8 cellular contexts compared by ENCODE assay signal in the genomic region with DNA sequence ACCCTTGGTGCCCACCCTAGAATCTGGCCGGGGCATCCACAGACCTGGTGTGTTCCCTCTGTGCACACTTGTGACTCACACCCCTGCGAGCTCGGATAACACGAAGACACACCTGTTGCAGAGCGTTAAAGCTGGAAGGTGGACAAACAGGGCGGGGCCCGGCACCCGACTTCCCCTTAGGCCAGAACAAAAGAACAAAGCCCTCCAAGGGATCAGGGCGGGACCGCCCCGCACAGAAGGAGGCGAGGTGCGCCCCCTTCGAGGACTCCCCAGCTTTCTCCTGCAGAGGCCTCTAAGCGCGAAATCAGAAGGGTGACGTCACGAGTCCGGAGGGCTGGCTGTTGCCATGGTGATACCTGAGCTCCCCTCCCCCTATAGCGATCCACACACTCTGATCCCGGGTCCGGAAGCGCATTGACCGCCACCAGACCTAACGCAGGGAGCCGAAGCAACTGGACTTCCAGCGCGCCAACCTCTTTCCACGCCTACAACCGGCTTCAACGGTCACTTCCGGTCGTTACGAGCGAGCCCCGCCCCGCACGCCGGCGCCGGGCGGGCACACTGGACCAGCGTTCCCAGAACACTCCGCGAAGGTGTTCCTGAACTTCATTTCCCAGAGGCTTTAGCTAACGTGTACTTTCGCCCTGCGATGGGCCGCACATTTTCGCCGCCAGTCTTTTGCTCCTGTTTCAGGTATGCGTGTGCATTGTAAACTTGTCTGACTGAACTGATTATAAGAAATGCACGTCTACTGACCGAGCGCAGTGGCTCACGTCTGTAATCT. TPM values are rescaled to one million over a fixed set of nuclear protein-coding genes. Genes with fewer than 3 reads are reported as not detected.
DNase-seq lines count a peak whose midpoint lies in the region; ATAC-seq and TF ChIP-seq lines count a peak whose summit lies in the region.

A gene (minus strand): TSS at position 489 of the 784 bp plus-strand sequence. CDS start 811 bp downstream, outside the sequence.

- H3K9me3 Mint-ChIP-seq in activated naive CD8-positive, alpha-beta T cell treated with anti-CD3 and anti-CD28 coated beads for 36 hours = peaks cover 5% of the 10 kb centered on the region
- H3K9me3 Mint-ChIP-seq in osteocyte (ENCODE audit: unreplicated experiment) = no peaks in the 10 kb centered on the region

- peak within 1 kb of the TSS; percentile 67 to 96 (median 95) for H3K27ac ChIP-seq in thyroid gland

- no peak for TF ChIP-seq CTCF in osteocyte (IDR thresholded peaks at IDR 0.05)
- TF ChIP-seq CTCF in thyroid gland (IDR thresholded peaks at IDR 0.05) = peak in 4 of 6 experiments; percentile 6 to 26 (median 18)

- TF ChIP-seq POLR2A in GM10847 (IDR thresholded peaks at IDR 0.05; ENCODE audit: extremely low read depth, insufficient read length) = peak; percentile 69
- TF ChIP-seq POLR2A in thyroid gland (IDR thresholded peaks at IDR 0.05) = peak; percentile 36 to 92

- no peaks in the 10 kb centered on the region for H3K36me3 ChIP-seq in thyroid gland

- peaks cover 37% of the 10 kb centered on the region for H3K36me3 Mint-ChIP-seq in activated naive CD8-positive, alpha-beta T cell treated with anti-CD3 and anti-CD28 coated beads for 36 hours
- H3K36me3 Mint-ChIP-seq in osteocyte (ENCODE audit: unreplicated experiment) = peaks cover 23% of the 10 kb centered on the region

- no peaks in the 10 kb centered on the region for H3K27me3 Mint-ChIP-seq in activated naive CD8-positive, alpha-beta T cell treated with anti-CD3 and anti-CD28 coated beads for 36 hours
- no peaks in the 10 kb centered on the region for H3K27me3 Mint-ChIP-seq in osteocyte (ENCODE audit: unreplicated experiment)

- peak within 1 kb of the TSS; percentile 92 for H3K4me3 Mint-ChIP-seq in activated naive CD8-positive, alpha-beta T cell treated with anti-CD3 and anti-CD28 coated beads for 36 hours
- H3K4me3 Mint-ChIP-seq in osteocyte (ENCODE audit: unreplicated experiment) = peak within 1 kb of the TSS; percentile 99

- peak within 1 kb of the TSS; percentile 43 to 92 (median 63) for H3K4me3 ChIP-seq in thyroid gland (replicated peaks in 1 of 3)

- no peaks in the 10 kb centered on the region for H3K9me3 ChIP-seq in thyroid gland

- H3K4me1 Mint-ChIP-seq in activated naive CD8-positive, alpha-beta T cell treated with anti-CD3 and anti-CD28 coated beads for 36 hours = peaks cover 40% of the 10 kb centered on the region
- H3K4me1 Mint-ChIP-seq in osteocyte (ENCODE audit: unreplicated experiment) = peaks cover 42% of the 10 kb centered on the region

- intact Hi-C loops in head of caudate nucleus (cut with DNase I) = no loop called here
- intact Hi-C loops in thyroid gland (cut with DNase I) = no loop called here

- 0% methylated on average over 39 to 47 of the region's 56 CpGs for WGBS in thyroid gland, 2 donors

- ATAC-seq in HG02623 (IDR thresholded peaks at IDR 0.05; ENCODE audit: unreplicated experiment) = peak; percentile 88

- H3K27me3 ChIP-seq in thyroid gland = no peaks in the 10 kb centered on the region

- peaks cover 12 to 18% of the 10 kb centered on the region in 2 donors for H3K4me1 ChIP-seq in thyroid gland

- peak; percentile 98 for DNase-seq in NCI-H1105 (lab: John Stamatoyannopoulos, UW)
- DNase-seq in SKM-1 treated with dmso at 0.1 percent for 144 hours (lab: John Stamatoyannopoulos, UW; ENCODE audit: unreplicated experiment) = peak; percentile 95
- peak; percentile 86 for DNase-seq in activated naive CD8-positive, alpha-beta T cell treated with anti-CD3 and anti-CD28 coated beads for 36 hours
- DNase-seq in head of caudate nucleus = peak; percentile 86 to 97 (median 93)
- peak; percentile 98 for DNase-seq in osteocyte (ENCODE audit: extremely low spot score, unreplicated experiment)
- DNase-seq in thyroid gland = peak; percentile 98

- peak within 1 kb of the TSS; percentile 97 for H3K27ac Mint-ChIP-seq in activated naive CD8-positive, alpha-beta T cell treated with anti-CD3 and anti-CD28 coated beads for 36 hours
- H3K27ac Mint-ChIP-seq in osteocyte (ENCODE audit: unreplicated experiment) = peak within 1 kb of the TSS; percentile 91

RNA-seq across cellular contexts. Expression of the gene that starts here (rescaled TPM):
- total RNA-seq in activated naive CD8-positive, alpha-beta T cell treated with anti-CD3 and anti-CD28 coated beads for 36 hours = 1 to 10 TPM; 8.5 to 8.9 TPM
- total RNA-seq in osteocyte (9.5 and 10.7 TPM in 2 replicates), thyroid gland (10 to 100 TPM in 3 of 4 donors, 1 to 10 TPM in 1; 7.6 to 12.1 (median 10.9) TPM)

Comparison
In these comparisons a context has a peak if more than half of its experiments do, and no peak if none do; other contexts are left out.
1. Peak in every context shown above with its lines: DNase-seq, ATAC-seq, H3K4me3 ChIP-seq and H3K27ac ChIP-seq.